ENCODE assay signal across 37 cellular contexts in the genomic region with DNA sequence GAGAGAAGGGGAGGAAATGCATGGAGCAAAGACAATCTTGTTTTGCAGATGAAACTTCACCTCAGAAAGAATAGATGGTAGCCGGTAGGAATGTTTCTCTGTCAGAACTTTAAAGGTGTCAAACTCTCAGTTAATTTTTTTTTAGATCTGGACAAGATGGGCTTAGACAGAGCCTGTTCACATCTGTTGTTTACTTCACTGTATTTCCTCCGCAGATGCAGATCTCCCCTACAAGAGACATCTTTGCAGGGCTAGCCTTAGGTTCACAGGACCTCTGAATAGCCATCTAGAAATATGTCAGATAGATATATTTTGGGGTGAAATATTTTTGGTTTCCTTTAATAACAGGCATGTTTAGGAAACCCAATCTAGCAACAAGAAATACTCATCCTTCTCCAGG. TPM values are rescaled to one million over a fixed set of nuclear protein-coding genes. Genes with fewer than 3 reads are reported as not detected.
"Had no signal": no experiment of that assay in that cellular context is flagged by ENCODE, and none has a peak within 500 bp of the region (broad histone marks: within the 10 kb centered on the region; RNA-seq: fewer than 3 reads in every experiment).

No MANE protein-coding gene starts in this region.

- H3K4me1 ChIP-seq: colonic mucosa had no signal

- H3K4me2 ChIP-seq: PC-9 had no signal

- H3K9me3 ChIP-seq: ascending aorta, colonic mucosa had no signal

- H3K27ac ChIP-seq: ascending aorta, cardiac muscle cell, colonic mucosa, PC-9, RWPE1, VCaP had no signal

- H3K27me3 Mint-ChIP-seq: T-helper 17 cell had no signal

- H3K4me3 Mint-ChIP-seq: activated B cell treated with CpG ODN at 0.5 μM for 24 hours; activated CD4-positive, alpha-beta memory T cell treated with anti-CD3 and anti-CD28 coated beads for 36 hours; activated naive CD4-positive, alpha-beta T cell treated with anti-CD3 and anti-CD28 coated beads, Interleukin-2, amount 10 ng/mL, durations not matched to agents 7 days and 5 days; activated naive CD8-positive, alpha-beta T cell treated with anti-CD3 and anti-CD28 coated beads, Interleukin-2, amount 10 ng/mL, durations not matched to agents 7 days and 5 days; central memory CD8-positive, alpha-beta T cell; T-helper 17 cell had no signal

- DNase-seq: activated B cell treated with CpG ODN at 0.5 μM for 24 hours; activated CD4-positive, alpha-beta memory T cell treated with anti-CD3 and anti-CD28 coated beads for 36 hours; activated CD4-positive, alpha-beta T cell treated with anti-CD3 and anti-CD28 coated beads for 4 hours; activated CD4-positive, alpha-beta T cell treated with anti-CD3 and anti-CD28 coated beads, Interleukin-2, amount 50 U/mL, for 1 hour; activated CD4-positive, CD25-positive, alpha-beta regulatory T cell treated with anti-CD3 and anti-CD28 coated beads, Interleukin-2, amount 50 U/mL, for 72 hours; activated CD8-positive, alpha-beta memory T cell treated with anti-CD3 and anti-CD28 coated beads, Interleukin-2, amount 50 U/mL, for 4 hours; activated effector memory CD4-positive, alpha-beta T cell treated with Interleukin-2 at 50 U/mL for 16 hours; activated naive CD4-positive, alpha-beta T cell treated with anti-CD3 and anti-CD28 coated beads, Interleukin-2, amount 10 ng/mL, durations not matched to agents 7 days and 5 days; activated naive CD8-positive, alpha-beta T cell treated with anti-CD3 and anti-CD28 coated beads, Interleukin-2, amount 10 ng/mL, durations not matched to agents 7 days and 5 days; activated T-cell treated with anti-CD3 and anti-CD28 coated beads for 4 hours; activated T-cell treated with anti-CD3 and anti-CD28 coated beads, Interleukin-2, amount 50 U/mL, for 48 hours; amygdala; colonic mucosa; Kasumi-1; MG63; NCI-H1092; NCI-H1436 treated with DMSO at 0.1 percent for 48 hours; NCI-H187; NCI-H2029 treated with DMSO at 0.1 percent for 48 hours; NCI-H2107; NCI-H226; NCI-H446 treated with DMSO at 0.1 percent for 48 hours; NCI-H524; NCI-H69; NK-92 treated with Interleukin-12 subunit alpha and Interleukin-12 subunit beta, amount 100 ng/mL, for 24 hours; PC-9; SIG-M5; T-helper 17 cell had no signal

- FAIRE-seq: RCC 7860 had no signal

- H3K4me3 ChIP-seq: ascending aorta, cardiac muscle cell, colonic mucosa, MG63, PC-9 had no signal

- H3K36me3 ChIP-seq: ascending aorta, cardiac muscle cell, colonic mucosa, MG63 had no signal

- H3K27ac Mint-ChIP-seq: activated B cell treated with CpG ODN at 0.5 μM for 24 hours; activated CD4-positive, alpha-beta memory T cell treated with anti-CD3 and anti-CD28 coated beads for 36 hours; activated naive CD4-positive, alpha-beta T cell treated with anti-CD3 and anti-CD28 coated beads, Interleukin-2, amount 10 ng/mL, durations not matched to agents 7 days and 5 days; activated naive CD8-positive, alpha-beta T cell treated with anti-CD3 and anti-CD28 coated beads, Interleukin-2, amount 10 ng/mL, durations not matched to agents 7 days and 5 days; T-cell; T-helper 17 cell had no signal

- H3K27me3 ChIP-seq: ascending aorta, cardiac muscle cell, colonic mucosa had no signal

RNA-seq across cellular contexts. Expression of a gene that starts 12.1 kb away (rescaled TPM):
- total RNA-seq: ascending aorta, cardiac muscle cell, chondrocyte, PC-9, SK-MEL-5 had no signal
